Comparison of ENCODE assay signal across 1 cellular context in genomic region chr1:45327644-45328515, GRCh38.
A peak's percentile ranks its signal among the peaks of the same experiment; 100 is the strongest.
TF ChIP-seq lines count a peak whose summit lies in the region.

No MANE protein-coding gene starts in this region.

TF ChIP-seq in H1, 55 proteins besides CTCF, POLR2A, EP300 and RAD21:
- no peak for TF ChIP-seq RXRA (IDR thresholded peaks at IDR 0.05; ENCODE audit: insufficient read depth, low read depth, low read length)
- no peak for TF ChIP-seq BACH1 (IDR thresholded peaks at IDR 0.05; ENCODE audit: low read length)
- no peak for TF ChIP-seq SIX5 (IDR thresholded peaks at IDR 0.05; ENCODE audit: low read depth, low read length)
- no peak for TF ChIP-seq YY1 (IDR thresholded peaks at IDR 0.05; ENCODE audit: low read depth, low read length)
- TF ChIP-seq POLR2AphosphoS5 (IDR thresholded peaks at IDR 0.05; ENCODE audit: low read depth, low read length): 0 out of 2 replicates have a peak, but pooled peaks have one; percentile 16
- TF ChIP-seq, protein P1, sequence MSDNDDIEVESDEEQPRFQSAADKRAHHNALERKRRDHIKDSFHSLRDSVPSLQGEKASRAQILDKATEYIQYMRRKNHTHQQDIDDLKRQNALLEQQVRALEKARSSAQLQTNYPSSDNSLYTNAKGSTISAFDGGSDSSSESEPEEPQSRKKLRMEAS (IDR thresholded peaks at IDR 0.05): peak; percentile 87
- TF ChIP-seq, protein P2, sequence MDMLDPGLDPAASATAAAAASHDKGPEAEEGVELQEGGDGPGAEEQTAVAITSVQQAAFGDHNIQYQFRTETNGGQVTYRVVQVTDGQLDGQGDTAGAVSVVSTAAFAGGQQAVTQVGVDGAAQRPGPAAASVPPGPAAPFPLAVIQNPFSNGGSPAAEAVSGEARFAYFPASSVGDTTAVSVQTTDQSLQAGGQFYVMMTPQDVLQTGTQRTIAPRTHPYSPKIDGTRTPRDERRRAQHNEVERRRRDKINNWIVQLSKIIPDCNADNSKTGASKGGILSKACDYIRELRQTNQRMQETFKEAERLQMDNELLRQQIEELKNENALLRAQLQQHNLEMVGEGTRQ (IDR thresholded peaks at IDR 0.05; ENCODE audit: low read length): peak; percentile 13; the same call in 1 of the 2 replicates
- no peak for TF ChIP-seq SAP30 (IDR thresholded peaks at IDR 0.05; ENCODE audit: insufficient read depth, insufficient replicate concordance, low read length)
- TF ChIP-seq CEBPB (IDR thresholded peaks at IDR 0.05; ENCODE audit: low read depth, low read length): no peak
- no peak for TF ChIP-seq CBX5 (IDR thresholded peaks at IDR 0.05; ENCODE audit: low read depth, low read length)
- TF ChIP-seq TAF1 (IDR thresholded peaks at IDR 0.05; ENCODE audit: low read depth, low read length): 0 out of 2 replicates have a peak, but pooled peaks have one; percentile 8
- TF ChIP-seq TCF12 (IDR thresholded peaks at IDR 0.05; ENCODE audit: low read depth, low read length): no peak
- TF ChIP-seq HDAC2 (IDR thresholded peaks at IDR 0.05; ENCODE audit: borderline replicate concordance in 1 of 2, low read depth in 2 of 2, low read length in 2 of 2): 0 out of 4 replicates have a peak, but pooled peaks of 1 of the 2 experiments have one; percentile 13
- TF ChIP-seq SUZ12 (IDR thresholded peaks at IDR 0.05; ENCODE audit: low read length): no peak
- TF ChIP-seq TBP (IDR thresholded peaks at IDR 0.05; ENCODE audit: low read depth, low read length): no peak
- TF ChIP-seq PHF8 (conservative IDR thresholded peaks at IDR 0.05; ENCODE audit: low read depth, low read length): no peak
- no peak; a peak in 1 of 4 replicates for TF ChIP-seq SIN3A (conservative IDR thresholded peaks at IDR 0.05 in 1 of 2, IDR thresholded peaks at IDR 0.05 in 1 of 2; ENCODE audit: low read depth in 1 of 2, low read length in 2 of 2)
- no peak for TF ChIP-seq SP1 (IDR thresholded peaks at IDR 0.05; ENCODE audit: low read depth, low read length)
- no peak for TF ChIP-seq SP4 (IDR thresholded peaks at IDR 0.05; ENCODE audit: low read length)
- no peak for TF ChIP-seq RNF2 (IDR thresholded peaks at IDR 0.05; ENCODE audit: borderline replicate concordance, low read depth, low read length, missing control alignments, poor library complexity, severe bottlenecking)
- TF ChIP-seq ASH2L (IDR thresholded peaks at IDR 0.05; ENCODE audit: low read length): no peak
- TF ChIP-seq EGR1 (IDR thresholded peaks at IDR 0.05; ENCODE audit: borderline replicate concordance, low read depth, low read length): no peak
- no peak for TF ChIP-seq HDAC6 (IDR thresholded peaks at IDR 0.05; ENCODE audit: low read depth, low read length)
- no peak for TF ChIP-seq SRF (IDR thresholded peaks at IDR 0.05; ENCODE audit: low read depth, low read length)
- no peak for TF ChIP-seq EZH2 (IDR thresholded peaks at IDR 0.05; ENCODE audit: low read depth, low read length, severe bottlenecking)
